Comparison of ENCODE assay signal across 14 cellular contexts in the genomic region with DNA sequence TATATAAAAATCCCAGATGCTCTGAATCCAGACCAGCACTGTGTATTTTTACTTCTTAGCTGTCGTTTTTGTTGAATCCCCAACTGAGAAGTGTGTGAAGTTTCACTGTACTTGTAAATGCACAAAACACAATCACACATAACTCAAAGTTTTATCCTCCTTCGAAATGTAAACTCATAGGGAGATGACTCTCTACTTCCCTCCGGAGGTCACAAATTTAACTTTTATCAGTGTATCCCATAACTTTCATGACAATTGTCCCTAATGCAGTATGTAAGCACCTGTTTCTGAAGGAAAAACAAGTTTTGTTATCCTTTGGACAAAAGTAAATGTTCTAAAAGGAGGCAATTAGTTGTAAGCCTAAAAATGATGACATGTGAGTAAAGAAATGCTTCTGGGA.
DNase-seq lines count a peak whose midpoint lies in the region; TF ChIP-seq lines count a peak whose summit lies in the region.
"Had no signal": no experiment of that assay in that cellular context is flagged by ENCODE, and none has a peak within 500 bp of the region (broad histone marks: within the 10 kb centered on the region; RNA-seq: fewer than 3 reads in every experiment).

No MANE protein-coding gene starts in this region.

- H3K9me2 ChIP-seq in Karpas-422 (replicated peaks; ENCODE audit: insufficient read depth, low read length) = no peaks in the 10 kb centered on the region

- TF ChIP-seq CTCF in GM10248 (IDR thresholded peaks at IDR 0.05; ENCODE audit: control extremely low read depth, extremely low read depth, low read depth, missing control alignments) (peak; percentile 12), suprapubic skin (IDR thresholded peaks at IDR 0.05) (no peak)

- TF ChIP-seq EP300 in suprapubic skin (IDR thresholded peaks at IDR 0.05) = no peak

- no peaks in the 10 kb centered on the region for H3K79me2 ChIP-seq in Karpas-422 (ENCODE audit: low read length)
- H3K79me2 ChIP-seq: hepatocyte had no signal

- TF ChIP-seq POLR2A in suprapubic skin (IDR thresholded peaks at IDR 0.05) = no peak

- WGBS in suprapubic skin = 49% methylated on average over 3 of the region's 3 CpGs

- H3K4me3 ChIP-seq in Karpas-422 (ENCODE audit: low read length) (no peak overlapping the region), suprapubic skin (no peak overlapping the region)
- H3K4me3 ChIP-seq: hepatocyte, lung had no signal

- H3K4me1 ChIP-seq in Karpas-422 (ENCODE audit: low read length) (peaks cover 6% of the 10 kb centered on the region), suprapubic skin (no peaks in the 10 kb centered on the region)

- H3K9ac ChIP-seq in Karpas-422 (ENCODE audit: low read length) = no peak overlapping the region
- H3K9ac ChIP-seq: KMS-11 had no signal

- H2AFZ ChIP-seq in Karpas-422 (ENCODE audit: low read length) = peak overlapping the region; percentile 63
- H2AFZ ChIP-seq: hepatocyte had no signal

- peaks cover 7% of the 10 kb centered on the region; the same call in 1 of the 2 replicates for H3K9me3 ChIP-seq in Karpas-422 (ENCODE audit: low read length)
- no peaks in the 10 kb centered on the region for H3K9me3 ChIP-seq in suprapubic skin

- no peak overlapping the region for H3K27ac ChIP-seq in Karpas-422 (ENCODE audit: low read length)
- H3K27ac ChIP-seq in suprapubic skin = no peak overlapping the region
- H3K27ac ChIP-seq: hepatocyte, KMS-11 had no signal

- DNase-seq in GM10248 (ENCODE audit: extremely low spot score) = no peak
- DNase-seq in Karpas-422 = no peak
- DNase-seq in SW480 (ENCODE audit: low spot score) = peak; percentile 11
- peak; percentile 7 for DNase-seq in left kidney (ENCODE audit: low read depth, low spot score)
- no peak for DNase-seq in activated CD4-positive, alpha-beta T cell treated with anti-CD3 and anti-CD28 coated beads, Interleukin-2, amount 50 U/mL, for 48 hours
- no peak for DNase-seq in NCI-H226
- no peak for DNase-seq in suprapubic skin (ENCODE audit: low spot score in 2 of 2)
- DNase-seq: activated gamma-delta T cell treated with Interleukin-2 at 50 U/mL for 16 hours, caudate nucleus, NCI-H446, T-cell had no signal

- H3K27me3 ChIP-seq in Karpas-422 (ENCODE audit: low read length) = no peaks in the 10 kb centered on the region
- no peaks in the 10 kb centered on the region for H3K27me3 ChIP-seq in suprapubic skin
- H3K27me3 ChIP-seq: hepatocyte had no signal

- H4K20me1 ChIP-seq in Karpas-422 (ENCODE audit: insufficient read depth, low read depth, low read length) = no peaks in the 10 kb centered on the region

- H3K36me3 ChIP-seq in Karpas-422 (ENCODE audit: insufficient read depth, low read length) (no peaks in the 10 kb centered on the region), suprapubic skin (no peaks in the 10 kb centered on the region)

- POLR2A ChIA-PET in GM10248 (lab: Yijun Ruan, JAX) = no interaction called here

- CTCF ChIA-PET in GM10248 (lab: Yijun Ruan, JAX) = no interaction called here

- H3K4me2 ChIP-seq in Karpas-422 (ENCODE audit: low read depth, low read length, poor library complexity, severe bottlenecking) = no peak overlapping the region
- H3K4me2 ChIP-seq: hepatocyte, KMS-11 had no signal

Comparison
In these comparisons a context has a peak if more than half of its experiments do, and no peak if none do; other contexts are left out.
1. DNase-seq: peak in SW480 (single experiment) and left kidney (single experiment); none in GM10248 (single experiment), Karpas-422 (single experiment), activated CD4-positive, alpha-beta T cell treated with anti-CD3 and anti-CD28 coated beads, Interleukin-2, amount 50 U/mL, for 48 hours (0 of 2), NCI-H226 (single experiment) and suprapubic skin (0 of 2).